Comparison of ENCODE assay signal across 19 cellular contexts in the genomic region with DNA sequence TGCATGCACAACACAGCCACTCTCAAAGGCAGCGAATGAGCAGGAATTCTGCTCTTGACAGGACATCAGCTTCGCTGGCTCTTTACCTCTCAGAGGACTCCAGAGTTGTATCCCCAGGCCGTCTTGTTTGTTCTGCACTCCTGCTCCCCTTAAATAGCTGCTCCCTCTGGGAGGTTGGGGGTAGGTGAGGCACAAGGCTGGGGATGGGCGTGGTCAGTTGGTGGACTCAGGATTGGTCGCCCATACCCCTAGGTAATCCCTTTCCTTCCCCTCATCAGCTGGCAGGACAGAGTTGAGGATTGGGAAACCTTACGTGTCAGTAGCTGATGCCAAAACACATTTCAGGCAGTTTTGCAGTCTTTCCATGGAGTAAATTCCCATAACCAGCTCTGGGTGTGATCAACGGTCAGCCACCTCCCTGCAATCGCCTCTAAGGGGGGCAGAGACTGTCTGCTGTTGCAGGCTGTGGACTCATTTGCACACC. TPM values are rescaled to one million over a fixed set of nuclear protein-coding genes. Genes with fewer than 3 reads are reported as not detected.
DNase-seq lines count a peak whose midpoint lies in the region; ATAC-seq and TF ChIP-seq lines count a peak whose summit lies in the region.
"Had no signal": no experiment of that assay in that cellular context is flagged by ENCODE, and none has a peak within 500 bp of the region (broad histone marks: within the 10 kb centered on the region; RNA-seq: fewer than 3 reads in every experiment).

A gene with protein sequence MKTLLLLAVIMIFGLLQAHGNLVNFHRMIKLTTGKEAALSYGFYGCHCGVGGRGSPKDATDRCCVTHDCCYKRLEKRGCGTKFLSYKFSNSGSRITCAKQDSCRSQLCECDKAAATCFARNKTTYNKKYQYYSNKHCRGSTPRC (minus strand): TSS at position 125 of the 484 bp plus-strand sequence. CDS start 845 bp downstream, outside the sequence.

- no peak within 1 kb of the TSS for H2BK5ac ChIP-seq in neuronal stem cell (ENCODE audit: low read length)

- H3K9me3 ChIP-seq in neuronal stem cell (replicated peaks in 1 of 2; ENCODE audit: control insufficient read depth in 2 of 2, insufficient read depth in 1 of 2, low read depth in 1 of 2, low read length in 2 of 2) = no peaks in the 10 kb centered on the region
- no peaks in the 10 kb centered on the region for H3K9me3 ChIP-seq in tibial artery
- H3K9me3 ChIP-seq: BE2C had no signal

- H3K4me3 ChIP-seq in neuronal stem cell (ENCODE audit: low read length in 2 of 2) (no peak within 1 kb of the TSS), tibial artery (no peak within 1 kb of the TSS)

- H3K27me3 ChIP-seq in neuronal stem cell (ENCODE audit: control insufficient read depth in 3 of 3, insufficient read depth in 3 of 3, low read depth in 1 of 3, low read length in 3 of 3) (peaks cover 0 to 27% (median 0%) of the 10 kb centered on the region in 3 experiments), tibial artery (peaks cover 0 to 13% of the 10 kb centered on the region in 2 donors)
- H3K27me3 ChIP-seq: BE2C had no signal

- H3K4me1 ChIP-seq in neuronal stem cell (ENCODE audit: control insufficient read depth in 2 of 2, insufficient read depth in 1 of 2, low read depth in 1 of 2, low read length in 2 of 2) (no peaks in the 10 kb centered on the region), tibial artery (no peaks in the 10 kb centered on the region)
- H3K4me1 ChIP-seq: BE2C had no signal

- no peak within 1 kb of the TSS for H2BK12ac ChIP-seq in neuronal stem cell (ENCODE audit: low read length)

- no peak for TF ChIP-seq CTCF in tibial artery (IDR thresholded peaks at IDR 0.05)

- H3K9me3 Mint-ChIP-seq in activated CD4-positive, alpha-beta T cell treated with anti-CD3 and anti-CD28 coated beads, Interleukin-2, amount 10 ng/mL, durations not matched to agents 24 days and 14 days = no peaks in the 10 kb centered on the region
- H3K9me3 Mint-ChIP-seq: activated naive CD4-positive, alpha-beta T cell treated with anti-CD3 and anti-CD28 coated beads for 36 hours had no signal

- H3K9ac ChIP-seq in neuronal stem cell (ENCODE audit: low read depth, low read length, poor library complexity) = no peak within 1 kb of the TSS
- H3K9ac ChIP-seq: KMS-11 had no signal

- peak within 1 kb of the TSS; percentile 13 for H2BK120ac ChIP-seq in neuronal stem cell (ENCODE audit: low read depth, low read length)

- H3K4me3 Mint-ChIP-seq in activated CD4-positive, alpha-beta T cell treated with anti-CD3 and anti-CD28 coated beads, Interleukin-2, amount 10 ng/mL, durations not matched to agents 24 days and 14 days = no peak within 1 kb of the TSS
- H3K4me3 Mint-ChIP-seq: activated B cell treated with CpG ODN at 0.5 μM for 24 hours; activated naive CD4-positive, alpha-beta T cell treated with anti-CD3 and anti-CD28 coated beads for 36 hours had no signal

- no peak within 1 kb of the TSS for H3K4ac ChIP-seq in neuronal stem cell (ENCODE audit: low read length)

- H3K27ac ChIP-seq in adipose tissue (ENCODE audit: low read depth, low read length) (no peak within 1 kb of the TSS), neuronal stem cell (replicated peaks; ENCODE audit: low read length) (no peak within 1 kb of the TSS), tibial artery (no peak within 1 kb of the TSS)
- H3K27ac ChIP-seq: KMS-11 had no signal

- H3K36me3 Mint-ChIP-seq in activated CD4-positive, alpha-beta T cell treated with anti-CD3 and anti-CD28 coated beads, Interleukin-2, amount 10 ng/mL, durations not matched to agents 24 days and 14 days (ENCODE audit: low read depth) = no peaks in the 10 kb centered on the region

- no peaks in the 10 kb centered on the region for H3K4me1 Mint-ChIP-seq in activated CD4-positive, alpha-beta T cell treated with anti-CD3 and anti-CD28 coated beads, Interleukin-2, amount 10 ng/mL, durations not matched to agents 24 days and 14 days

- H2BK15ac ChIP-seq in neuronal stem cell (ENCODE audit: low read length) = no peak within 1 kb of the TSS

- H3K14ac ChIP-seq in neuronal stem cell (ENCODE audit: low read length) = peak within 1 kb of the TSS; percentile 60

- no peak within 1 kb of the TSS for H3K27ac Mint-ChIP-seq in activated CD4-positive, alpha-beta T cell treated with anti-CD3 and anti-CD28 coated beads, Interleukin-2, amount 10 ng/mL, durations not matched to agents 24 days and 14 days
- H3K27ac Mint-ChIP-seq: activated B cell treated with CpG ODN at 0.5 μM for 24 hours; activated naive CD4-positive, alpha-beta T cell treated with anti-CD3 and anti-CD28 coated beads for 36 hours had no signal

- peak; percentile 41 for ATAC-seq in left ventricle myocardium superior
- ATAC-seq in GM19351 (IDR thresholded peaks at IDR 0.05; ENCODE audit: unreplicated experiment) = no peak
- ATAC-seq: Panc1 had no signal

- H3K36me3 ChIP-seq in neuronal stem cell (replicated peaks in 1 of 2; ENCODE audit: control insufficient read depth in 2 of 2, insufficient read depth in 2 of 2, low read length in 2 of 2) (no peaks in the 10 kb centered on the region), tibial artery (no peaks in the 10 kb centered on the region)
- H3K36me3 ChIP-seq: BE2C had no signal

- whole genome bisulfite sequencing in adipose tissue, 3 donors = 58 to 81% (median 61%) methylated on average over 8 of the region's 8 CpGs
- WGBS in neuronal stem cell (ENCODE audit: extremely low coverage in 2 of 2, insufficient read length in 2 of 2, insufficient replicate concordance in 1 of 2), 2 donors = no CpG with 5 or more reads among the region's 8 CpGs

- no peak within 1 kb of the TSS for H3K23ac ChIP-seq in neuronal stem cell (ENCODE audit: low read depth, low read length, poor library complexity)

- H4K8ac ChIP-seq in neuronal stem cell (ENCODE audit: low read depth, low read length) = no peak within 1 kb of the TSS

- no peaks in the 10 kb centered on the region for H3K79me1 ChIP-seq in neuronal stem cell (ENCODE audit: low read depth, low read length)

- H2AK5ac ChIP-seq in neuronal stem cell (ENCODE audit: low read depth, low read length) = no peak within 1 kb of the TSS

- DNase-seq in left ventricle myocardium superior = no peak
- no peak for DNase-seq in neuronal stem cell (ENCODE audit: low spot score)
- peak; percentile 71 to 73 for DNase-seq in tibial artery
- DNase-seq in stimulated activated CD4-positive, alpha-beta T cell treated with anti-CD3 and anti-CD28 coated beads, Interleukin-2, amount 100 ng/mL, for 24 hours = no peak
- no peak for DNase-seq in activated CD4-positive, alpha-beta T cell treated with anti-CD3 and anti-CD28 coated beads, Interleukin-2, amount 10 ng/mL, durations not matched to agents 24 days and 14 days
- DNase-seq in kidney tubule cell (ENCODE audit: low spot score) = no peak
- DNase-seq: activated B cell treated with CpG ODN at 0.5 μM for 24 hours; activated naive CD4-positive, alpha-beta T cell treated with anti-CD3 and anti-CD28 coated beads for 36 hours; BE2C; DMS79; effector memory CD4-positive, alpha-beta T cell; foreskin melanocyte; NCI-H1436 treated with DMSO at 0.1 percent for 48 hours; NCI-H510A treated with DMSO at 0.1 percent for 48 hours; stimulated activated naive CD4-positive, alpha-beta T cell had no signal

- H4K91ac ChIP-seq in neuronal stem cell (ENCODE audit: low read depth, low read length, poor library complexity) = no peak within 1 kb of the TSS

- H2AFZ ChIP-seq in neuronal stem cell (ENCODE audit: low read length) = no peak within 1 kb of the TSS

- no peak within 1 kb of the TSS for H3K18ac ChIP-seq in neuronal stem cell (ENCODE audit: low read length)

- peaks cover 17% of the 10 kb centered on the region for H3K27me3 Mint-ChIP-seq in activated CD4-positive, alpha-beta T cell treated with anti-CD3 and anti-CD28 coated beads, Interleukin-2, amount 10 ng/mL, durations not matched to agents 24 days and 14 days

- H3K4me2 ChIP-seq in neuronal stem cell (ENCODE audit: insufficient read depth, low read length, poor library complexity, severe bottlenecking) = no peak within 1 kb of the TSS
- H3K4me2 ChIP-seq: KMS-11 had no signal

- intact Hi-C loops in left ventricle myocardium superior (cut with micrococcal nuclease) (no loop called here), tibial artery (cut with DNase I; ENCODE audit: low total_unique reads) (loop anchor here (5.0 kb wide), 1 partner anchor 173 kb away; no protein-coding TSS in a partner anchor)
- intact Hi-C loops in activated CD4-positive, alpha-beta T cell treated with anti-CD3 and anti-CD28 coated beads, Interleukin-2, amount 10 ng/mL, durations not matched to agents 24 days and 14 days (cut with micrococcal nuclease) = no loop called here

RNA-seq across cellular contexts. Expression of the gene that starts here (rescaled TPM):
- polyA plus RNA-seq in adipose tissue = 1,000 to 10,000 TPM in 2 of 3 donors, 10 to 100 TPM in 1; 94.3 to 1,598 (median 1,126) TPM
- total RNA-seq in left ventricle myocardium superior = 82.2 TPM
- not detected for polyA plus RNA-seq in neuronal stem cell (2013, experiment 1 of 2)
- polyA plus RNA-seq in neuronal stem cell (2013, experiment 2 of 2) = not detected
- not detected in 2 replicates for total RNA-seq in activated CD4-positive, alpha-beta T cell treated with anti-CD3 and anti-CD28 coated beads, Interleukin-2, amount 10 ng/mL, durations not matched to agents 24 days and 14 days
- total RNA-seq: activated B cell treated with CpG ODN at 0.5 μM for 24 hours; activated naive CD4-positive, alpha-beta T cell treated with anti-CD3 and anti-CD28 coated beads for 36 hours had no signal

Comparison
In these comparisons a context has a peak if more than half of its experiments do, and no peak if none do; other contexts are left out.
1. RNA of the gene that starts here (total RNA-seq): 82.2 TPM in left ventricle myocardium superior (single experiment); not detected in activated CD4-positive, alpha-beta T cell treated with anti-CD3 and anti-CD28 coated beads, Interleukin-2, amount 10 ng/mL, durations not matched to agents 24 days and 14 days; every median in the first group is over 10 times any median in the second.
2. DNase-seq: peak in tibial artery (2 of 2); none in left ventricle myocardium superior (single experiment), neuronal stem cell (single experiment), stimulated activated CD4-positive, alpha-beta T cell treated with anti-CD3 and anti-CD28 coated beads, Interleukin-2, amount 100 ng/mL, for 24 hours (0 of 2), activated CD4-positive, alpha-beta T cell treated with anti-CD3 and anti-CD28 coated beads, Interleukin-2, amount 10 ng/mL, durations not matched to agents 24 days and 14 days (single experiment) and kidney tubule cell (single experiment).